ENCODE assay signal across 26 cellular contexts in genomic region chr21:31349208-31349607, GRCh38. TPM values are rescaled to one million over a fixed set of nuclear protein-coding genes. Genes with fewer than 3 reads are reported as not detected.
DNase-seq lines count a peak whose midpoint lies in the region; FAIRE-seq and TF ChIP-seq lines count a peak whose summit lies in the region.
"Had no signal": no experiment of that assay in that cellular context is flagged by ENCODE, and none has a peak within 500 bp of the region (broad histone marks: within the 10 kb centered on the region; RNA-seq: fewer than 3 reads in every experiment).

No MANE protein-coding gene starts in this region.

- no peak overlapping the region for H4K8ac ChIP-seq in trophoblast cell (ENCODE audit: low read depth, low read length)

- no peak overlapping the region for H2AK5ac ChIP-seq in trophoblast cell (ENCODE audit: low read length)

- peak overlapping the region; percentile 44 for H3K18ac ChIP-seq in trophoblast cell (ENCODE audit: low read length)

- H3K14ac ChIP-seq in trophoblast cell (ENCODE audit: low read length), result no peak overlapping the region

- no peaks in the 10 kb centered on the region for H3K27me3 ChIP-seq in astrocyte (ENCODE audit: insufficient read depth, low read length)
- no peaks in the 10 kb centered on the region for H3K27me3 ChIP-seq in trophoblast cell (ENCODE audit: insufficient read depth, low read length)
- no peaks in the 10 kb centered on the region for H3K27me3 ChIP-seq in osteoblast (ENCODE audit: insufficient read depth, low read length)
- H3K27me3 ChIP-seq in H7 (ENCODE audit: control insufficient read depth, insufficient read depth, low read length), result no peaks in the 10 kb centered on the region
- H3K27me3 ChIP-seq: MG63 had no signal

- no peak overlapping the region for H2BK120ac ChIP-seq in trophoblast cell (ENCODE audit: insufficient read depth, low read length, poor library complexity)

- H3K4me3 ChIP-seq in astrocyte (ENCODE audit: insufficient read depth, low read depth, low read length) (no peak overlapping the region), trophoblast cell (ENCODE audit: low read depth, low read length) (no peak overlapping the region), osteoblast (ENCODE audit: insufficient read depth, low read length) (no peak overlapping the region), H7 (ENCODE audit: insufficient read depth, low read depth, low read length) (no peak overlapping the region)
- H3K4me3 ChIP-seq: GM23248, MG63, SK-N-MC had no signal

- H3K4ac ChIP-seq in trophoblast cell (ENCODE audit: low read depth, low read length), result no peak overlapping the region

- no peaks in the 10 kb centered on the region for H3K79me2 ChIP-seq in astrocyte (ENCODE audit: insufficient read depth, low read length)
- peaks cover 2% of the 10 kb centered on the region for H3K79me2 ChIP-seq in trophoblast cell (ENCODE audit: control insufficient read depth, insufficient read depth, low read length, poor library complexity)
- no peaks in the 10 kb centered on the region for H3K79me2 ChIP-seq in osteoblast (ENCODE audit: insufficient read depth, low read length)

- no peaks in the 10 kb centered on the region for H3K9me3 Mint-ChIP-seq in astrocyte (ENCODE audit: unreplicated experiment)
- H3K9me3 Mint-ChIP-seq: H9, HFFc6 had no signal

- no peaks in the 10 kb centered on the region for H3K9me3 ChIP-seq in astrocyte (ENCODE audit: insufficient read depth, low read depth, low read length)
- no peaks in the 10 kb centered on the region for H3K9me3 ChIP-seq in trophoblast cell (ENCODE audit: insufficient read depth, low read depth, low read length)
- no peaks in the 10 kb centered on the region for H3K9me3 ChIP-seq in osteoblast (ENCODE audit: low read depth, low read length)
- H3K9me3 ChIP-seq: BE2C, MG63 had no signal

- WGBS in trophoblast cell (ENCODE audit: extremely low coverage, insufficient coverage, insufficient read length), result no CpG with 5 or more reads among the region's 4 CpGs

- H3K27me3 Mint-ChIP-seq in astrocyte (ENCODE audit: low read depth, unreplicated experiment), result no peaks in the 10 kb centered on the region

- no peak overlapping the region for H2BK5ac ChIP-seq in trophoblast cell (ENCODE audit: low read depth, low read length, poor library complexity)

- H2AFZ ChIP-seq in astrocyte (ENCODE audit: low read depth, low read length), result no peak overlapping the region
- H2AFZ ChIP-seq in trophoblast cell (ENCODE audit: insufficient read depth, low read length, poor library complexity), result no peak overlapping the region
- no peak overlapping the region for H2AFZ ChIP-seq in osteoblast (ENCODE audit: low read length)
- H2AFZ ChIP-seq: GM23248 had no signal

- H3K23ac ChIP-seq in trophoblast cell (ENCODE audit: low read length), result no peak overlapping the region

- peak overlapping the region; percentile 29 for H3K4me3 Mint-ChIP-seq in astrocyte (ENCODE audit: unreplicated experiment)
- H3K4me3 Mint-ChIP-seq: CD14-positive monocyte; CD8-positive, alpha-beta memory T cell; H9; HFFc6 had no signal

- H3K4me1 ChIP-seq in astrocyte (ENCODE audit: insufficient read depth, low read length) (peaks cover 13% of the 10 kb centered on the region), trophoblast cell (ENCODE audit: control insufficient read depth in 1 of 2, insufficient read depth in 2 of 2, low read length in 2 of 2) (peaks cover 7 to 11% of the 10 kb centered on the region in 2 experiments), osteoblast (ENCODE audit: insufficient read depth, low read length) (peaks cover 9% of the 10 kb centered on the region)
- H3K4me1 ChIP-seq: BE2C had no signal

- H3K79me1 ChIP-seq in trophoblast cell (ENCODE audit: low read length), result peaks cover 2% of the 10 kb centered on the region

- no peak overlapping the region for H3K9ac ChIP-seq in astrocyte (ENCODE audit: low read length)
- no peak overlapping the region for H3K9ac ChIP-seq in trophoblast cell (ENCODE audit: low read length)
- H3K9ac ChIP-seq: GM23248 had no signal

- no peak overlapping the region for H4K12ac ChIP-seq in trophoblast cell (ENCODE audit: low read depth, low read length)

- H3K4me2 ChIP-seq in astrocyte (ENCODE audit: low read length) (no peak overlapping the region), trophoblast cell (ENCODE audit: low read length) (no peak overlapping the region), osteoblast (ENCODE audit: insufficient read depth, low read length) (no peak overlapping the region)

- no peaks in the 10 kb centered on the region for H3K36me3 Mint-ChIP-seq in astrocyte (ENCODE audit: low read depth, unreplicated experiment)
- H3K36me3 Mint-ChIP-seq: CD14-positive monocyte; CD8-positive, alpha-beta memory T cell had no signal

- H3K36me3 ChIP-seq in astrocyte (ENCODE audit: insufficient read depth, low read length) (no peaks in the 10 kb centered on the region), trophoblast cell (ENCODE audit: control insufficient read depth in 1 of 2, insufficient read depth in 2 of 2, low read length in 2 of 2) (no peaks in the 10 kb centered on the region), osteoblast (ENCODE audit: insufficient read depth, low read length) (no peaks in the 10 kb centered on the region), H7 (replicated peaks; ENCODE audit: control insufficient read depth, insufficient read depth, low read length) (no peaks in the 10 kb centered on the region)
- H3K36me3 ChIP-seq: BE2C, MG63 had no signal

- H2BK12ac ChIP-seq in trophoblast cell (ENCODE audit: low read length), result peak overlapping the region; percentile 30

- peaks cover 18% of the 10 kb centered on the region for H3K4me1 Mint-ChIP-seq in astrocyte (ENCODE audit: low read depth, unreplicated experiment)

- TF ChIP-seq CTCF in astrocyte (IDR thresholded peaks at IDR 0.05; ENCODE audit: insufficient read depth, low read depth, low read length), result no peak
- TF ChIP-seq CTCF in osteoblast (IDR thresholded peaks at IDR 0.05; ENCODE audit: extremely low read depth, low read depth, low read length), result no peak

- H3K27ac ChIP-seq in astrocyte (ENCODE audit: low read depth, low read length) (no peak overlapping the region), trophoblast cell (ENCODE audit: low read depth, low read length) (no peak overlapping the region), osteoblast (ENCODE audit: low read depth, low read length) (no peak overlapping the region)
- H3K27ac ChIP-seq: GM23248, RWPE1, SK-N-MC had no signal

- H4K20me1 ChIP-seq in astrocyte (ENCODE audit: insufficient read depth, low read length) (no peaks in the 10 kb centered on the region), osteoblast (ENCODE audit: insufficient read depth, low read length) (no peaks in the 10 kb centered on the region)

- peak overlapping the region; percentile 11 for H3K27ac Mint-ChIP-seq in astrocyte (ENCODE audit: unreplicated experiment)
- H3K27ac Mint-ChIP-seq: CD14-positive monocyte; CD8-positive, alpha-beta memory T cell; HFFc6 had no signal

- DNase-seq in activated CD8-positive, alpha-beta memory T cell treated with anti-CD3 and anti-CD28 coated beads for 24 hours, result peak; percentile 32
- no peak for DNase-seq in activated CD8-positive, alpha-beta memory T cell treated with anti-CD3 and anti-CD28 coated beads, Interleukin-2, amount 50 U/mL, for 4 hours
- DNase-seq in NCI-H524 treated with DMSO at 0.1 percent for 48 hours (lab: John Stamatoyannopoulos, UW) (peak; percentile 31), astrocyte (ENCODE audit: low read depth) (no peak), trophoblast cell (no peak), NCI-H1105 treated with DMSO at 0.1 percent for 48 hours (lab: John Stamatoyannopoulos, UW) (no peak), osteoblast (ENCODE audit: insufficient read length, low spot score, missing footprints) (no peak), H7 (no peak)
- DNase-seq: 8988T; ACHN; BE2C; CD8-positive, alpha-beta memory T cell; GM23248; H9; HFFc6; IMR-90; KG1; MG63; NCI-H1417; NCI-H1694; NCI-H2029 treated with DMSO at 0.1 percent for 48 hours; NCI-H526 treated with DMSO at 0.1 percent for 48 hours; SHP77 treated with DMSO at 0.1 percent for 48 hours had no signal

- no peak for FAIRE-seq in astrocyte (lab: Jason Lieb, UNC)

- H4K91ac ChIP-seq in trophoblast cell (ENCODE audit: low read depth, low read length), result no peak overlapping the region

RNA-seq across cellular contexts. Expression of gene TIAM1, which starts 5.1 kb away (rescaled TPM):
- total RNA-seq in astrocyte (17.0 and 17.8 TPM in 2 replicates), osteoblast (13.6 and 16.3 TPM in 2 replicates)
- 11.0 and 11.3 TPM in 2 replicates for polyA plus RNA-seq in trophoblast cell (2013)
- total RNA-seq in H7 (2014; rRNA removed; shearing (Covaris generic)), result 18.8 and 23.9 TPM in 2 replicates

Comparison
In these comparisons a context has a peak if more than half of its experiments do, and no peak if none do; other contexts are left out.
1. DNase-seq: peak in activated CD8-positive, alpha-beta memory T cell treated with anti-CD3 and anti-CD28 coated beads for 24 hours (single experiment) and NCI-H524 treated with DMSO at 0.1 percent for 48 hours (single experiment); none in activated CD8-positive, alpha-beta memory T cell treated with anti-CD3 and anti-CD28 coated beads, Interleukin-2, amount 50 U/mL, for 4 hours (single experiment), astrocyte (single experiment), trophoblast cell (0 of 2), NCI-H1105 treated with DMSO at 0.1 percent for 48 hours (single experiment), osteoblast (single experiment) and H7 (single experiment).